ENCODE assay signal across 19 cellular contexts in the genomic region with DNA sequence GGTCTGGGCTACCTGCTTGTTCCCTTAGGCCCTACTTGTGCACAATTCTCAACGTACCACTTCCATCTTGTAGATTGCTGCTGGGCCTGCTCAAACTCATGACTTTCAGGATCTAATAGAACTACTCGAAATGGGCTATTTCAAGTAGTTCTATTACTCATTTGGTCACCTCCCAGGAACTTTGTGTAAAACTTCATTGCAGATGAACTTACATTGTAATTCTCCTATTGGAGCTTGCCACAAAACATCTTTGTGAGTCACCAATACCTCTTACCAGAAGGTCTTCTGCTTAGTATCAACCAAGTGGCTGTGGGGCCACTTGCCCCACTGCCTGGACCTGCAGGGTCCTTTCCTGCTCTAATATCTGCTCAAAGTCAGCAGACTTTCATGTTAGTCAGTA. TPM values are rescaled to one million over a fixed set of nuclear protein-coding genes. Genes with fewer than 3 reads are reported as not detected.
DNase-seq lines count a peak whose midpoint lies in the region; ATAC-seq and TF ChIP-seq lines count a peak whose summit lies in the region.
"Had no signal": no experiment of that assay in that cellular context is flagged by ENCODE, and none has a peak within 500 bp of the region (broad histone marks: within the 10 kb centered on the region; RNA-seq: fewer than 3 reads in every experiment).

No MANE protein-coding gene starts in this region.

- no peak overlapping the region for H3K4me3 ChIP-seq in fibroblast of mammary gland (ENCODE audit: control insufficient read depth, low read depth, low read length)
- H3K4me3 ChIP-seq: BLaER1 treated with 17β-estradiol and CSF1 and Interleukin-3, amounts not matched to agents 10 nM and 100 nM had no signal

- DNase-seq in GM03348 (ENCODE audit: low spot score) (peak; percentile 30), RPMI7951 (ENCODE audit: low read depth) (peak; percentile 7), fibroblast of mammary gland (ENCODE audit: low read depth) (peak; percentile 73), renal cortical epithelial cell (ENCODE audit: low read depth) (peak; percentile 82), NCI-H1694 treated with DMSO at 0.1 percent for 48 hours (lab: John Stamatoyannopoulos, UW) (no peak), posterior vena cava (ENCODE audit: low spot score) (no peak)
- DNase-seq: ACHN, DMS153, KG1, NCI-H1092, NCI-H2107, NCI-H748 treated with DMSO at 0.1 percent for 48 hours, SIG-M5, SW 1271 had no signal

- ATAC-seq in HG03175 (IDR thresholded peaks at IDR 0.05; ENCODE audit: unreplicated experiment) = no peak
- ATAC-seq in GM21390 (IDR thresholded peaks at IDR 0.05; ENCODE audit: unreplicated experiment) = no peak

- TF ChIP-seq CTCF in fibroblast of mammary gland (conservative IDR thresholded peaks at IDR 0.05; ENCODE audit: control insufficient read depth, insufficient read depth, low read depth, low read length) = no peak

- intact Hi-C loops in posterior vena cava (cut with DNase I) = no loop called here

RNA-seq across cellular contexts. Expression of a gene that starts 10.7 kb away (rescaled TPM):
- not detected in 2 replicates for total RNA-seq in RPMI7951 (2014; rRNA removed; shearing (Covaris generic))
- total RNA-seq in renal cortical epithelial cell (0.35 TPM in 1 of 2 replicates, not detected in the other), posterior vena cava (not detected)
- total RNA-seq: H4 had no signal

RNA-seq across cellular contexts. Expression of a gene that starts 41.2 kb away (rescaled TPM):
- total RNA-seq in RPMI7951 (2014; rRNA removed; shearing (Covaris generic)) = not detected in 2 replicates
- 0.10 TPM in 1 of 2 replicates, not detected in the other for total RNA-seq in renal cortical epithelial cell
- total RNA-seq in posterior vena cava = 10 to 100 TPM; 28.9 to 32.1 TPM
- total RNA-seq: H4, MCF 10A had no signal

Comparison
In these comparisons a context has a peak if more than half of its experiments do, and no peak if none do; other contexts are left out.
1. DNase-seq: peak in GM03348 (single experiment), RPMI7951 (single experiment), fibroblast of mammary gland (single experiment) and renal cortical epithelial cell (single experiment); none in NCI-H1694 treated with DMSO at 0.1 percent for 48 hours (single experiment) and posterior vena cava (single experiment).
2. RNA of a gene that starts 41.2 kb away (total RNA-seq): 28.9 to 32.1 TPM in posterior vena cava; 0.10 TPM in renal cortical epithelial cell and not detected in RPMI7951; every median in the first group is over 10 times any median in the second.